Comparison of ENCODE assay signal across 9 cellular contexts in the genomic region with DNA sequence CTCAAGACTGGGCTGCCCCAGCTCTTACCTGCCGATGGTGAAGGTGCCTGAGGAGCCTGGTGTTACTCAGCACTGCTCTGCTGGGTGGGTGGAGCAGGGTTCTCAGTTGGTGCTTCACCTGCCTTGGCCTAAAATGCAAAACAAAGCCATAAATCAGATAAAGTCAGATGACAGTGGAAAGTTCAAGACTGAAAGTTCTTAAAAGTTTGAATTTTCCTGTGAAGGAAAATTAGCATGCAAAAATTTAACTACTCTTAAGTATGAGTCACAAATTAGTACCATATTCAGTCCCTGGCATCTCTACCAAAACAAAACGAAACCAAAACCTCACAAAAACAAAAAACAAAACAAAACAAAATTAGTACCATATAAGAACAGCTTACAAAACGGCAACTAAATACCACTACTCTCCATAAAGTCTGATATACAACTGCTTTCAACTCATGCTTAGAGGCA. TPM values are rescaled to one million over a fixed set of nuclear protein-coding genes. Genes with fewer than 3 reads are reported as not detected.
A peak's percentile ranks its signal among the peaks of the same experiment; 100 is the strongest.
DNase-seq lines count a peak whose midpoint lies in the region; ATAC-seq, FAIRE-seq and TF ChIP-seq lines count a peak whose summit lies in the region.
"Had no signal": no experiment of that assay in that cellular context is flagged by ENCODE, and none has a peak within 500 bp of the region (broad histone marks: within the 10 kb centered on the region; RNA-seq: fewer than 3 reads in every experiment).

No MANE protein-coding gene starts in this region.

- peaks cover 9% of the 10 kb centered on the region for H3K4me1 Mint-ChIP-seq in activated T-helper 17 cell treated with anti-CD3 and anti-CD28 coated beads, Interleukin-2, amount 50 U/mL, for 72 hours

- peaks cover 39% of the 10 kb centered on the region for H3K36me3 Mint-ChIP-seq in activated T-helper 17 cell treated with anti-CD3 and anti-CD28 coated beads, Interleukin-2, amount 50 U/mL, for 72 hours (ENCODE audit: low read depth)

- peak overlapping the region; percentile 82 for H3K27ac Mint-ChIP-seq in activated T-helper 17 cell treated with anti-CD3 and anti-CD28 coated beads, Interleukin-2, amount 50 U/mL, for 72 hours

- DNase-seq in stimulated activated CD4-positive, alpha-beta T cell treated with anti-CD3 and anti-CD28 coated beads, Interleukin-2, amount 100 ng/mL, for 48 hours, result peak; percentile 5 to 7
- DNase-seq in H54 (ENCODE audit: insufficient read length, low spot score) (no peak), DMS114 treated with DMSO at 0.1 percent for 48 hours (lab: John Stamatoyannopoulos, UW; ENCODE audit: unreplicated experiment) (no peak), NOMO-1 treated with dmso at 0.1 percent for 144 hours (lab: John Stamatoyannopoulos, UW; ENCODE audit: unreplicated experiment) (no peak)
- DNase-seq: NCI-H1092 had no signal

- no peaks in the 10 kb centered on the region for H3K27me3 Mint-ChIP-seq in activated T-helper 17 cell treated with anti-CD3 and anti-CD28 coated beads, Interleukin-2, amount 50 U/mL, for 72 hours

- no peak for FAIRE-seq in H54 (lab: Jason Lieb, UNC)

- H3K9me3 Mint-ChIP-seq in activated T-helper 17 cell treated with anti-CD3 and anti-CD28 coated beads, Interleukin-2, amount 50 U/mL, for 72 hours, result no peaks in the 10 kb centered on the region

- ATAC-seq in GM18870 (IDR thresholded peaks at IDR 0.05; ENCODE audit: unreplicated experiment) (peak; percentile 60), HG02973 (IDR thresholded peaks at IDR 0.05; ENCODE audit: unreplicated experiment) (peak; percentile 52), GM21515 (IDR thresholded peaks at IDR 0.05; ENCODE audit: unreplicated experiment) (no peak)
- peak; percentile 96 for ATAC-seq in activated T-helper 17 cell treated with anti-CD3 and anti-CD28 coated beads, Interleukin-2, amount 50 U/mL, for 72 hours (replicated peaks)

- peak overlapping the region; percentile 44 for H3K4me3 Mint-ChIP-seq in activated T-helper 17 cell treated with anti-CD3 and anti-CD28 coated beads, Interleukin-2, amount 50 U/mL, for 72 hours

- no peak for TF ChIP-seq POLR2A in H54 (IDR thresholded peaks at IDR 0.05; ENCODE audit: low read depth, low read length)

RNA-seq across cellular contexts. Expression of a gene that starts 21.9 kb away (rescaled TPM):
- total RNA-seq in activated T-helper 17 cell treated with anti-CD3 and anti-CD28 coated beads, Interleukin-2, amount 50 U/mL, for 72 hours, result 10 to 100 TPM; 23.7 to 81.0 TPM

RNA-seq across cellular contexts. Expression of a gene that starts 27.4 kb away (rescaled TPM):
- under 1 TPM in 1 of 2 donors, not detected in 1; 0.17 TPM for total RNA-seq in activated T-helper 17 cell treated with anti-CD3 and anti-CD28 coated beads, Interleukin-2, amount 50 U/mL, for 72 hours

Comparison
In these comparisons a context has a peak if more than half of its experiments do, and no peak if none do; other contexts are left out.
1. DNase-seq: peak in stimulated activated CD4-positive, alpha-beta T cell treated with anti-CD3 and anti-CD28 coated beads, Interleukin-2, amount 100 ng/mL, for 48 hours (2 of 2); none in H54 (single experiment), DMS114 treated with DMSO at 0.1 percent for 48 hours (single experiment) and NOMO-1 treated with dmso at 0.1 percent for 144 hours (single experiment).